ENCODE assay signal across 14 cellular contexts in genomic region chr1:207949571-207950195, GRCh38. TPM values are rescaled to one million over a fixed set of nuclear protein-coding genes. Genes with fewer than 3 reads are reported as not detected.
"Had no signal": no experiment of that assay in that cellular context is flagged by ENCODE, and none has a peak within 500 bp of the region (broad histone marks: within the 10 kb centered on the region; RNA-seq: fewer than 3 reads in every experiment).

No MANE protein-coding gene starts in this region.

- H3K36me3 ChIP-seq: ovary, right atrium auricular region, suprapubic skin, thyroid gland had no signal

- ATAC-seq: effector memory CD8-positive, alpha-beta T cell; natural killer cell had no signal

- DNase-seq: cortex of kidney; effector memory CD8-positive, alpha-beta T cell; immature natural killer cell; natural killer cell; ovary; small intestine; stimulated activated CD4-positive, alpha-beta T cell treated with anti-CD3 and anti-CD28 coated beads, Interleukin-2, amount 100 ng/mL, for 48 hours; stimulated activated naive CD4-positive, alpha-beta T cell treated with Interleukin-2 at 50 U/mL for 16 hours; thyroid gland had no signal

- H3K9me3 ChIP-seq: ovary, right atrium auricular region, suprapubic skin, thyroid gland had no signal

- H3K4me3 ChIP-seq: ovary, right atrium auricular region, suprapubic skin, thyroid gland had no signal

- FAIRE-seq: frontal cortex, keratinocyte, small intestine, urothelium cell line had no signal

- H3K4me1 ChIP-seq: right atrium auricular region, thyroid gland had no signal

- H3K27ac ChIP-seq: ovary, suprapubic skin, thyroid gland had no signal

- H3K27me3 ChIP-seq: ovary, right atrium auricular region, suprapubic skin, thyroid gland had no signal

RNA-seq across cellular contexts. Expression of gene CD34, which starts 38.8 kb away (rescaled TPM):
- polyA plus RNA-seq: immature natural killer cell had no signal
